In the genomic region with DNA sequence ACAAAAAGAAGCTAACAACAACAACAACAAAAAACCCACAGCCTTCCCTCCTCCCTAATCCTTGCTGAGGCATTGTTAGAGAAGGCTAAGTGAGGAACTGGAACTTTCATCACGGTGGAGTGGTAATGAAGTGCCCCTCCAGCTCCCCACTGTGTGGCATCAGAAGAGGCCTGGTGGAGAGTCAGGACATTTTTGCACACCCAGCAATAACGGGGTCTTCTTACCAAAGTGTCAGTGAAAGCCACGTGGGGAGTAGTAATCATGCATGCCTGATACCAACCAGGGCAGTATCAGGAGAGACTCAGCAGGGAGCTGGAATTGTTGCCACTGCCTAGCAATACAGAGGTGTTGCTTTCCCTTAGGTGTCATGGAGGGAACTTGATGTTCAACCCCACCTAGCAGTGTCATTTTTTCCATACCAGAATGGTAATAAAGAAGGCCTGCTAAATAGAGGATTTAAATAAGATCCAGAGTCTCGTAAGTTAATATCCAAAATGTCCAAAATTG, we compare ENCODE assay signal across 25 cellular contexts.
"Had no signal": no experiment of that assay in that cellular context is flagged by ENCODE, and none has a peak within 500 bp of the region (broad histone marks: within the 10 kb centered on the region; RNA-seq: fewer than 3 reads in every experiment).

No MANE protein-coding gene starts in this region.

- FAIRE-seq: endothelial cell of umbilical vein, kidney had no signal

- H3K4me1 ChIP-seq: body of pancreas, colonic mucosa, gastroesophageal sphincter, spleen had no signal

- H2AFZ ChIP-seq: hepatocyte had no signal

- H3K4me3 ChIP-seq: body of pancreas, colonic mucosa, dorsolateral prefrontal cortex, gastroesophageal sphincter, hepatocyte, spleen, tibial nerve had no signal

- H3K27me3 ChIP-seq: body of pancreas, colonic mucosa, dorsolateral prefrontal cortex, gastroesophageal sphincter, hepatocyte, spleen, tibial nerve had no signal

- H3K36me3 ChIP-seq: colonic mucosa, gastroesophageal sphincter had no signal

- DNase-seq: activated B cell treated with CpG ODN at 0.5 μM for 24 hours; activated CD4-positive, alpha-beta T cell treated with anti-CD3 and anti-CD28 coated beads, Interleukin-2, amount 50 U/mL, for 1 hour; activated CD8-positive, alpha-beta T cell treated with anti-CD3 and anti-CD28 coated beads for 36 hours; activated gamma-delta T cell treated with Interleukin-2 at 50 U/mL for 16 hours; activated naive CD4-positive, alpha-beta T cell treated with anti-CD3 and anti-CD28 coated beads, Interleukin-2, amount 50 U/mL, for 16 hours; activated T-cell treated with anti-CD3 and anti-CD28 coated beads, Interleukin-2, amount 50 U/mL, for 4 hours; aorta; body of pancreas; colonic mucosa; dorsolateral prefrontal cortex; effector memory CD4-positive, alpha-beta T cell; kidney; left colon; midbrain; naive thymus-derived CD4-positive, alpha-beta T cell; occipital lobe; right cardiac atrium; spleen; stimulated activated naive CD4-positive, alpha-beta T cell treated with Interleukin-2 at 50 U/mL for 16 hours; T-helper 2 cell had no signal

- H3K9me3 ChIP-seq: body of pancreas, colonic mucosa, gastroesophageal sphincter, tibial nerve had no signal

- H3K4me2 ChIP-seq: hepatocyte had no signal

- H3K79me2 ChIP-seq: hepatocyte had no signal

- ATAC-seq: activated CD8-positive, alpha-beta T cell treated with anti-CD3 and anti-CD28 coated beads for 36 hours; activated T-cell treated with anti-CD3 and anti-CD28 coated beads, Interleukin-2, amount 50 U/mL, for 4 hours; activated T-helper 17 cell treated with anti-CD3 and anti-CD28 coated beads, Interleukin-2, amount 50 U/mL, for 72 hours; body of pancreas; gastroesophageal sphincter; left colon; naive thymus-derived CD4-positive, alpha-beta T cell; right cardiac atrium had no signal

- H3K27ac ChIP-seq: body of pancreas, colonic mucosa, dorsolateral prefrontal cortex, gastroesophageal sphincter, hepatocyte, spleen, tibial nerve had no signal
